In genomic region chr1:227563319-227564201, GRCh38 we compare ENCODE assay signal across 8 cellular contexts. TPM values are rescaled to one million over a fixed set of nuclear protein-coding genes. Genes with fewer than 3 reads are reported as not detected.
DNase-seq lines count a peak whose midpoint lies in the region; ATAC-seq, FAIRE-seq and TF ChIP-seq lines count a peak whose summit lies in the region.

Gene ZNF678, plus strand, starts transcription at chr1:227563556. Its CDS starts 87,436 bp downstream, at chr1:227650992.

- H2AFZ ChIP-seq in HepG2 (ENCODE audit: low read length) = peak within 1 kb of the TSS; percentile 83

- peaks cover 13 to 22% of the 10 kb centered on the region in 2 donors for H3K36me3 Mint-ChIP-seq in CD14-positive monocyte

- TSS peak; percentile 93 for BruUV-seq in HepG2 (replicated peaks; lab: Mats Ljungman, UMichigan)

- no peaks in the 10 kb centered on the region; a peak in 1 of 5 replicates for H3K27me3 ChIP-seq in HepG2 (ENCODE audit: control insufficient read depth in 1 of 2, insufficient read depth in 2 of 2, low read length in 2 of 2)

- peak within 1 kb of the TSS; percentile 91 to 93 for H3K4me3 Mint-ChIP-seq in CD14-positive monocyte

- peak within 1 kb of the TSS; percentile 60 to 88 (median 83) for H3K4me3 ChIP-seq in HepG2 (replicated peaks in 1 of 3; ENCODE audit: insufficient read depth in 1 of 3, low read depth in 2 of 3, low read length in 3 of 3)

- H3K9me3 ChIP-seq in HepG2 (ENCODE audit: low read length) = no peaks in the 10 kb centered on the region; the same call in 1 of the 2 replicates

- peaks cover 26 to 60% (median 55%) of the 10 kb centered on the region in 7 donors for H3K9me3 Mint-ChIP-seq in CD14-positive monocyte

- 0 out of 2 replicates have a peak, but pooled peaks have one; percentile 5 for TF ChIP-seq RAD21 in HepG2 (CRISPR knock-in tag; IDR thresholded peaks at IDR 0.05)

- peaks cover 13% of the 10 kb centered on the region for H3K79me2 ChIP-seq in HepG2 (ENCODE audit: insufficient read depth, low read length)

- H4K20me1 ChIP-seq in HepG2 (ENCODE audit: insufficient read depth, low read length) = no peaks in the 10 kb centered on the region

- peak; percentile 82 for DNase-seq in CD14-positive monocyte (ENCODE audit: low spot score)
- peak; percentile 62 for DNase-seq in NCI-H748 treated with DMSO at 0.1 percent for 48 hours (lab: John Stamatoyannopoulos, UW)
- DNase-seq in activated CD4-positive, alpha-beta T cell treated with anti-CD3 and anti-CD28 coated beads, Interleukin-2, amount 50 U/mL, for 4 hours = peak; percentile 86 to 87
- DNase-seq in dermis microvascular lymphatic vessel endothelial cell (ENCODE audit: low read depth in 2 of 2) = peak; percentile 94 to 96
- DNase-seq in HepG2 (ENCODE audit: low spot score) = peak; percentile 91
- DNase-seq in stimulated activated CD4-positive, alpha-beta T cell treated with anti-CD3 and anti-CD28 coated beads, Interleukin-2, amount 100 ng/mL, for 48 hours = peak; percentile 76 to 77

- FAIRE-seq in HepG2 (lab: Jason Lieb, UNC) = peak; percentile 78

- H3K9ac ChIP-seq in HepG2 (ENCODE audit: insufficient read depth, low read depth, low read length) = peak within 1 kb of the TSS; percentile 89

- peaks cover 38 to 43% (median 42%) of the 10 kb centered on the region in 3 donors for H3K27me3 Mint-ChIP-seq in CD14-positive monocyte (ENCODE audit: low read depth in 3 of 3)

- TF ChIP-seq EP300 in HepG2 (IDR thresholded peaks at IDR 0.05; ENCODE audit: low read depth in 2 of 2, low read length in 2 of 2) (no peak; a peak in 1 of 4 replicates), HepG2 (CRISPR knock-in tag; IDR thresholded peaks at IDR 0.05; ENCODE audit: borderline replicate concordance) (no peak)

- intact Hi-C loops in CD14-positive monocyte (cut with micrococcal nuclease) (no loop called here), HepG2 (cut with micrococcal nuclease; ENCODE audit: unreplicated experiment) (loop anchor here (1.0 kb wide), 1 partner anchor 165 kb away; no protein-coding TSS in a partner anchor)

- POLR2A ChIA-PET in HepG2 (lab: Yijun Ruan, JAX) = interaction anchor here (0.6 to 1.6 kb wide), 3 partner anchors 18 to 171 kb away, joined by 3 to 11 read pairs (median 3); no protein-coding TSS in a partner anchor

- H3K4me1 ChIP-seq in HepG2 (ENCODE audit: insufficient read depth, low read length) = peaks cover 21% of the 10 kb centered on the region

- H3K36me3 ChIP-seq in HepG2 (replicated peaks in 1 of 2; ENCODE audit: control insufficient read depth in 1 of 2, insufficient read depth in 2 of 2, low read length in 2 of 2) = no peaks in the 10 kb centered on the region

- ATAC-seq in GM19397 (IDR thresholded peaks at IDR 0.05; ENCODE audit: unreplicated experiment) (peak; percentile 93), HG03565 (IDR thresholded peaks at IDR 0.05; ENCODE audit: unreplicated experiment) (peak; percentile 94), HepG2 (peak; percentile 98)

- TF ChIP-seq CTCF in CD14-positive monocyte (IDR thresholded peaks at IDR 0.05) = no peak
- TF ChIP-seq CTCF in HepG2 (CRISPR knock-in tag; IDR thresholded peaks at IDR 0.05) = no peak

- H3K27ac Mint-ChIP-seq in CD14-positive monocyte = peak within 1 kb of the TSS; percentile 89 to 97 (median 96)

- CTCF ChIA-PET in HepG2 (lab: Yijun Ruan, JAX; ENCODE audit: low intra/inter-chr PET ratio, low total read pairs) = no interaction called here

- H3K4me2 ChIP-seq in HepG2 (ENCODE audit: low read depth, low read length) = peak within 1 kb of the TSS; percentile 77

- in situ Hi-C loops in HepG2 (cut with HindIII; ENCODE audit: extremely low pct_ligation_motif_present, low pct_unique_long_range_greater_than_20kb) = no loop called here

- WGBS in HepG2 (ENCODE audit: low lambda C conversion rate) = 1% methylated on average over 7 of the region's 39 CpGs

- H3K4me1 Mint-ChIP-seq in CD14-positive monocyte = peaks cover 31% of the 10 kb centered on the region

- H3K27ac ChIP-seq in HepG2 (ENCODE audit: extremely low read length, insufficient read depth, low read length) = peak within 1 kb of the TSS; percentile 93

- TF ChIP-seq POLR2A in HepG2 (IDR thresholded peaks at IDR 0.05; ENCODE audit: insufficient read depth in 1 of 2, low read depth in 2 of 2, low read length in 2 of 2) = peak; percentile 68 to 82

TF ChIP-seq in HepG2, 621 proteins besides CTCF, POLR2A, EP300 and RAD21 (continues in another document):
- TF ChIP-seq IKZF1 (IDR thresholded peaks at IDR 0.05) (no peak), ZNF788 (CRISPR knock-in tag; IDR thresholded peaks at IDR 0.05; ENCODE audit: borderline replicate concordance) (peak; percentile 60; the same call in 1 of the 2 replicates), MXD4 (CRISPR knock-in tag; IDR thresholded peaks at IDR 0.05) (peak; percentile 50; the same call in 1 of the 2 replicates), FOXA1 (IDR thresholded peaks at IDR 0.05) (no peak), FOXA1 (CRISPR knock-in tag; IDR thresholded peaks at IDR 0.05) (no peak), FOSL2 (CRISPR knock-in tag; IDR thresholded peaks at IDR 0.05) (0 out of 2 replicates have a peak, but pooled peaks have one; percentile 4), REPIN1 (CRISPR knock-in tag; IDR thresholded peaks at IDR 0.05; ENCODE audit: borderline replicate concordance, low read depth) (peak; percentile 49; the same call in 1 of the 2 replicates), TBL1XR1 (IDR thresholded peaks at IDR 0.05; ENCODE audit: borderline replicate concordance, low read length, partially characterized antibody) (peak; percentile 28), POLR2G (IDR thresholded peaks at IDR 0.05; ENCODE audit: low read depth, low read length) (peak; percentile 90), FOXA3 (CRISPR knock-in tag; IDR thresholded peaks at IDR 0.05) (peak; percentile 8; the same call in 1 of the 2 replicates), THAP11 (CRISPR knock-in tag; IDR thresholded peaks at IDR 0.05) (peak; percentile 59; the same call in 1 of the 2 replicates)
- TF ChIP-seq, protein P1, sequence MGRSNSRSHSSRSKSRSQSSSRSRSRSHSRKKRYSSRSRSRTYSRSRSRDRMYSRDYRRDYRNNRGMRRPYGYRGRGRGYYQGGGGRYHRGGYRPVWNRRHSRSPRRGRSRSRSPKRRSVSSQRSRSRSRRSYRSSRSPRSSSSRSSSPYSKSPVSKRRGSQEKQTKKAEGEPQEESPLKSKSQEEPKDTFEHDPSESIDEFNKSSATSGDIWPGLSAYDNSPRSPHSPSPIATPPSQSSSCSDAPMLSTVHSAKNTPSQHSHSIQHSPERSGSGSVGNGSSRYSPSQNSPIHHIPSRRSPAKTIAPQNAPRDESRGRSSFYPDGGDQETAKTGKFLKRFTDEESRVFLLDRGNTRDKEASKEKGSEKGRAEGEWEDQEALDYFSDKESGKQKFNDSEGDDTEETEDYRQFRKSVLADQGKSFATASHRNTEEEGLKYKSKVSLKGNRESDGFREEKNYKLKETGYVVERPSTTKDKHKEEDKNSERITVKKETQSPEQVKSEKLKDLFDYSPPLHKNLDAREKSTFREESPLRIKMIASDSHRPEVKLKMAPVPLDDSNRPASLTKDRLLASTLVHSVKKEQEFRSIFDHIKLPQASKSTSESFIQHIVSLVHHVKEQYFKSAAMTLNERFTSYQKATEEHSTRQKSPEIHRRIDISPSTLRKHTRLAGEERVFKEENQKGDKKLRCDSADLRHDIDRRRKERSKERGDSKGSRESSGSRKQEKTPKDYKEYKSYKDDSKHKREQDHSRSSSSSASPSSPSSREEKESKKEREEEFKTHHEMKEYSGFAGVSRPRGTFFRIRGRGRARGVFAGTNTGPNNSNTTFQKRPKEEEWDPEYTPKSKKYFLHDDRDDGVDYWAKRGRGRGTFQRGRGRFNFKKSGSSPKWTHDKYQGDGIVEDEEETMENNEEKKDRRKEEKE (IDR thresholded peaks at IDR 0.05) = no peak

RNA-seq across cellular contexts. Expression of gene ZNF678, which starts in this region (rescaled TPM):
- polyA plus RNA-seq in CD14-positive monocyte = 1 to 10 TPM; 1.5 to 1.7 TPM
- 11.0 and 11.8 TPM in 2 replicates for total RNA-seq in dermis microvascular lymphatic vessel endothelial cell
- 7.6 and 9.9 TPM in 2 replicates for total RNA-seq in HepG2 (2016; rRNA removed; fragmentation: Illumina TruSeq; extraction: Trizol)
- 0.40 and 0.53 TPM in 2 replicates for total RNA-seq in HepG2 (2016; cell fraction: cytosol; rRNA removed; fragmentation: Illumina TruSeq; extraction: Trizol; ENCODE audit: low read depth)
- total RNA-seq in HepG2 (2016; cell fraction: insoluble cytoplasmic fraction; rRNA removed; fragmentation: Illumina TruSeq; extraction: Trizol) = 7.4 and 9.3 TPM in 2 replicates
- total RNA-seq in HepG2 (2016; cell fraction: membrane; rRNA removed; fragmentation: Illumina TruSeq; extraction: Trizol) = 1.8 and 2.4 TPM in 2 replicates
- total RNA-seq in HepG2 (2016; cell fraction: nucleus; rRNA removed; fragmentation: Illumina TruSeq; extraction: Trizol) = 15.2 and 18.3 TPM in 2 replicates
- 1.6 and 2.0 TPM in 2 replicates for polyA plus RNA-seq in HepG2 (2011; rRNA removed)
- polyA plus RNA-seq in HepG2 (2011; cell fraction: cytosol; rRNA removed) = 0.75 and 0.87 TPM in 2 replicates
- 1.7 and 1.9 TPM in 2 replicates for polyA plus RNA-seq in HepG2 (2011; cell fraction: nucleus; rRNA removed)
- 1.9 and 2.2 TPM in 2 replicates for polyA plus RNA-seq in HepG2 (2012)
- 0.10 and 0.26 TPM in 2 replicates for polyA plus RNA-seq in HepG2 (2016; cell fraction: cytosol; fragmentation: Illumina TruSeq; extraction: Trizol; ENCODE audit: low read depth)
- 4.4 and 4.6 TPM in 2 replicates for polyA plus RNA-seq in HepG2 (2016; cell fraction: insoluble cytoplasmic fraction; fragmentation: Illumina TruSeq; extraction: Trizol; ENCODE audit: low read depth)
- 0.60 and 0.65 TPM in 2 replicates for polyA plus RNA-seq in HepG2 (2016; cell fraction: membrane; fragmentation: Illumina TruSeq; extraction: Trizol; ENCODE audit: low read depth)
- polyA plus RNA-seq in HepG2 (2016; cell fraction: nucleus; fragmentation: Illumina TruSeq; extraction: Trizol; ENCODE audit: insufficient read depth, low read depth) = 5.9 and 6.2 TPM in 2 replicates
- polyA minus RNA-seq in HepG2 (2011; rRNA and poly(A)+ RNA removed; ENCODE audit: low replicate concordance) = 11.3 and 20.7 TPM in 2 replicates
- 3.2 and 5.0 TPM in 2 replicates for polyA minus RNA-seq in HepG2 (2011; cell fraction: cytosol; rRNA and poly(A)+ RNA removed)
- 31.5 and 33.5 TPM in 2 replicates for polyA minus RNA-seq in HepG2 (2011; cell fraction: nucleus; rRNA and poly(A)+ RNA removed)

Comparison
In these comparisons a context has a peak if more than half of its experiments do, and no peak if none do; other contexts are left out.
1. Peak in every context shown above with its lines: DNase-seq, ATAC-seq, H3K4me3 ChIP-seq and H3K27ac ChIP-seq.